In the genomic region with DNA sequence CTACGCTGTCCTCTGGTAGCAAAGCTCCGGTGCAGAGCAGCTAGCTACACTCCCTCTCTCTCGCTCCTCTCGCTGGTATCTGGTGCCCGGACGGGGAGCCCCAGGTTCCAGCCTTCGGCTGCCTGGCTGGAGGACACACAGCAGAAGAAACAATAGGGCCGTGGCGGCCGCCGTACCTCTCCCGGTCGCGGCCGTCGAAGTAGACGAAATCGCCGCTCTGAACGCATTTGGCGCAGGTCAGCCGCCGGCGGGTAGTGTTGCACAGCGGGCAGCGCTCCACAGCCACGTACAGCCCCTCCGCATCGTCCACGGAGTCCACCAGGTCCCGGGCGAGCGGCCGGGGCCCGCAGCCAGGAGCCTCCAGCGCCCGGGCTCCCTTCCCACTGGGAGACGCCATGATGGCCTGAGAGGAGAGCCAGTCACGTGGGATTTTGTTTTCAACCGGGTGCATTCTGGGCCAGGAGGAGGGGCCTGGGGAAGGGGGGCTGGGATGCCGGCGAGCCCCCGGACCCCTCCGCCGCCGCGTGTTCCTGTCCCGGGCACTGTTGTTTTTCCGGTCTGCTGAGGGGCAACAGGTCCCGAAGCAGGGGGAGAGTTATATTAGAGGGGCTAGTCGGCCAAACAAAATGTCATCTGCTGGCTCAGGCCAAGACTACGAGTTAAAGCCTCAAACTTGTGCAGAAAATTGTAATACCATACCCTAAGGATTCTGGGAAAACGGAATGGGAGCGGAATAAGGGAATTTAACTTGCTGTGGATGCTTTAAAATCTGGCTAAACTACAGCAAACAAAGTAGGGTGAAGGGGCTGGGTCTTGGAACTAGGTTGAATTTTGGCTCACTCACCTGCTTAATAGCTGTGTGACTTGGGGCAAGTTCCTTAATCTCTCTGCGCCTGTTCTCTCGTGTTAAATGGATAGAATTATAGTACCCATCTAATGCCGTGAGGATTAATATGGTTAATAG, we compare ENCODE assay signal across 1 cellular context.
TF ChIP-seq lines count a peak whose summit lies in the region.

A gene with protein sequence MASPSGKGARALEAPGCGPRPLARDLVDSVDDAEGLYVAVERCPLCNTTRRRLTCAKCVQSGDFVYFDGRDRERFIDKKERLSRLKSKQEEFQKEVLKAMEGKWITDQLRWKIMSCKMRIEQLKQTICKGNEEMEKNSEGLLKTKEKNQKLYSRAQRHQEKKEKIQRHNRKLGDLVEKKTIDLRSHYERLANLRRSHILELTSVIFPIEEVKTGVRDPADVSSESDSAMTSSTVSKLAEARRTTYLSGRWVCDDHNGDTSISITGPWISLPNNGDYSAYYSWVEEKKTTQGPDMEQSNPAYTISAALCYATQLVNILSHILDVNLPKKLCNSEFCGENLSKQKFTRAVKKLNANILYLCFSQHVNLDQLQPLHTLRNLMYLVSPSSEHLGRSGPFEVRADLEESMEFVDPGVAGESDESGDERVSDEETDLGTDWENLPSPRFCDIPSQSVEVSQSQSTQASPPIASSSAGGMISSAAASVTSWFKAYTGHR (minus strand): TSS at position 405 of the 964 bp plus-strand sequence. CDS start 8 bp downstream, at position 397.

TF ChIP-seq in HepG2, 621 proteins besides CTCF, POLR2A, EP300 and RAD21 (continued from another document and continues in another):
- TF ChIP-seq, protein P1, sequence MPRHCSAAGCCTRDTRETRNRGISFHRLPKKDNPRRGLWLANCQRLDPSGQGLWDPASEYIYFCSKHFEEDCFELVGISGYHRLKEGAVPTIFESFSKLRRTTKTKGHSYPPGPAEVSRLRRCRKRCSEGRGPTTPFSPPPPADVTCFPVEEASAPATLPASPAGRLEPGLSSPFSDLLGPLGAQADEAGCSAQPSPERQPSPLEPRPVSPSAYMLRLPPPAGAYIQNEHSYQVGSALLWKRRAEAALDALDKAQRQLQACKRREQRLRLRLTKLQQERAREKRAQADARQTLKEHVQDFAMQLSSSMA (CRISPR knock-in tag; IDR thresholded peaks at IDR 0.05), result 0 out of 2 replicates have a peak, but pooled peaks have one; percentile 49
- TF ChIP-seq, protein P2, sequence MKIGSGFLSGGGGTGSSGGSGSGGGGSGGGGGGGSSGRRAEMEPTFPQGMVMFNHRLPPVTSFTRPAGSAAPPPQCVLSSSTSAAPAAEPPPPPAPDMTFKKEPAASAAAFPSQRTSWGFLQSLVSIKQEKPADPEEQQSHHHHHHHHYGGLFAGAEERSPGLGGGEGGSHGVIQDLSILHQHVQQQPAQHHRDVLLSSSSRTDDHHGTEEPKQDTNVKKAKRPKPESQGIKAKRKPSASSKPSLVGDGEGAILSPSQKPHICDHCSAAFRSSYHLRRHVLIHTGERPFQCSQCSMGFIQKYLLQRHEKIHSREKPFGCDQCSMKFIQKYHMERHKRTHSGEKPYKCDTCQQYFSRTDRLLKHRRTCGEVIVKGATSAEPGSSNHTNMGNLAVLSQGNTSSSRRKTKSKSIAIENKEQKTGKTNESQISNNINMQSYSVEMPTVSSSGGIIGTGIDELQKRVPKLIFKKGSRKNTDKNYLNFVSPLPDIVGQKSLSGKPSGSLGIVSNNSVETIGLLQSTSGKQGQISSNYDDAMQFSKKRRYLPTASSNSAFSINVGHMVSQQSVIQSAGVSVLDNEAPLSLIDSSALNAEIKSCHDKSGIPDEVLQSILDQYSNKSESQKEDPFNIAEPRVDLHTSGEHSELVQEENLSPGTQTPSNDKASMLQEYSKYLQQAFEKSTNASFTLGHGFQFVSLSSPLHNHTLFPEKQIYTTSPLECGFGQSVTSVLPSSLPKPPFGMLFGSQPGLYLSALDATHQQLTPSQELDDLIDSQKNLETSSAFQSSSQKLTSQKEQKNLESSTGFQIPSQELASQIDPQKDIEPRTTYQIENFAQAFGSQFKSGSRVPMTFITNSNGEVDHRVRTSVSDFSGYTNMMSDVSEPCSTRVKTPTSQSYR (CRISPR knock-in tag; IDR thresholded peaks at IDR 0.05; ENCODE audit: borderline replicate concordance), result peak; percentile 39; the same call in 1 of the 2 replicates
- no peak for TF ChIP-seq ZFP36 (IDR thresholded peaks at IDR 0.05; ENCODE audit: borderline replicate concordance, low read depth, low read length, partially characterized antibody)
- peak; percentile 17; the same call in 1 of the 2 replicates for TF ChIP-seq ZNF264 (CRISPR knock-in tag; IDR thresholded peaks at IDR 0.05)
- TF ChIP-seq ZNF746 (CRISPR knock-in tag; IDR thresholded peaks at IDR 0.05), result peak; percentile 60; the same call in 1 of the 2 replicates
- no peak for TF ChIP-seq ZNF557 (CRISPR knock-in tag; IDR thresholded peaks at IDR 0.05)
- peak; percentile 59; the same call in 1 of the 2 replicates for TF ChIP-seq ZNF761 (CRISPR knock-in tag; conservative IDR thresholded peaks at IDR 0.05)
- TF ChIP-seq ZNF460 (CRISPR knock-in tag; IDR thresholded peaks at IDR 0.05; ENCODE audit: borderline replicate concordance), result no peak
- TF ChIP-seq, protein P3, sequence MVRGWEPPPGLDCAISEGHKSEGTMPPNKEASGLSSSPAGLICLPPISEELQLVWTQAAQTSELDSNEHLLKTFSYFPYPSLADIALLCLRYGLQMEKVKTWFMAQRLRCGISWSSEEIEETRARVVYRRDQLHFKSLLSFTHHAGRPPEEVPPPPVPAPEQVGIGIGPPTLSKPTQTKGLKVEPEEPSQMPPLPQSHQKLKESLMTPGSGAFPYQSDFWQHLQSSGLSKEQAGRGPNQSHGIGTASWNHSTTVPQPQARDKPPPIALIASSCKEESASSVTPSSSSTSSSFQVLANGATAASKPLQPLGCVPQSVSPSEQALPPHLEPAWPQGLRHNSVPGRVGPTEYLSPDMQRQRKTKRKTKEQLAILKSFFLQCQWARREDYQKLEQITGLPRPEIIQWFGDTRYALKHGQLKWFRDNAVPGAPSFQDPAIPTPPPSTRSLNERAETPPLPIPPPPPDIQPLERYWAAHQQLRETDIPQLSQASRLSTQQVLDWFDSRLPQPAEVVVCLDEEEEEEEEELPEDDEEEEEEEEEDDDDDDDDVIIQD (CRISPR knock-in tag; IDR thresholded peaks at IDR 0.05; ENCODE audit: low read depth), result no peak
- no peak for TF ChIP-seq ZC3H13 (CRISPR knock-in tag; IDR thresholded peaks at IDR 0.05)
- no peak for TF ChIP-seq RELA (CRISPR knock-in tag; IDR thresholded peaks at IDR 0.05)
- TF ChIP-seq, protein P4, sequence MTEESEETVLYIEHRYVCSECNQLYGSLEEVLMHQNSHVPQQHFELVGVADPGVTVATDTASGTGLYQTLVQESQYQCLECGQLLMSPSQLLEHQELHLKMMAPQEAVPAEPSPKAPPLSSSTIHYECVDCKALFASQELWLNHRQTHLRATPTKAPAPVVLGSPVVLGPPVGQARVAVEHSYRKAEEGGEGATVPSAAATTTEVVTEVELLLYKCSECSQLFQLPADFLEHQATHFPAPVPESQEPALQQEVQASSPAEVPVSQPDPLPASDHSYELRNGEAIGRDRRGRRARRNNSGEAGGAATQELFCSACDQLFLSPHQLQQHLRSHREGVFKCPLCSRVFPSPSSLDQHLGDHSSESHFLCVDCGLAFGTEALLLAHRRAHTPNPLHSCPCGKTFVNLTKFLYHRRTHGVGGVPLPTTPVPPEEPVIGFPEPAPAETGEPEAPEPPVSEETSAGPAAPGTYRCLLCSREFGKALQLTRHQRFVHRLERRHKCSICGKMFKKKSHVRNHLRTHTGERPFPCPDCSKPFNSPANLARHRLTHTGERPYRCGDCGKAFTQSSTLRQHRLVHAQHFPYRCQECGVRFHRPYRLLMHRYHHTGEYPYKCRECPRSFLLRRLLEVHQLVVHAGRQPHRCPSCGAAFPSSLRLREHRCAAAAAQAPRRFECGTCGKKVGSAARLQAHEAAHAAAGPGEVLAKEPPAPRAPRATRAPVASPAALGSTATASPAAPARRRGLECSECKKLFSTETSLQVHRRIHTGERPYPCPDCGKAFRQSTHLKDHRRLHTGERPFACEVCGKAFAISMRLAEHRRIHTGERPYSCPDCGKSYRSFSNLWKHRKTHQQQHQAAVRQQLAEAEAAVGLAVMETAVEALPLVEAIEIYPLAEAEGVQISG (CRISPR knock-in tag; IDR thresholded peaks at IDR 0.05), result peak; percentile 93
- TF ChIP-seq, protein P5, sequence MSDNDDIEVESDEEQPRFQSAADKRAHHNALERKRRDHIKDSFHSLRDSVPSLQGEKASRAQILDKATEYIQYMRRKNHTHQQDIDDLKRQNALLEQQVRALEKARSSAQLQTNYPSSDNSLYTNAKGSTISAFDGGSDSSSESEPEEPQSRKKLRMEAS (IDR thresholded peaks at IDR 0.05), result peak; percentile 92
- TF ChIP-seq, protein P6, sequence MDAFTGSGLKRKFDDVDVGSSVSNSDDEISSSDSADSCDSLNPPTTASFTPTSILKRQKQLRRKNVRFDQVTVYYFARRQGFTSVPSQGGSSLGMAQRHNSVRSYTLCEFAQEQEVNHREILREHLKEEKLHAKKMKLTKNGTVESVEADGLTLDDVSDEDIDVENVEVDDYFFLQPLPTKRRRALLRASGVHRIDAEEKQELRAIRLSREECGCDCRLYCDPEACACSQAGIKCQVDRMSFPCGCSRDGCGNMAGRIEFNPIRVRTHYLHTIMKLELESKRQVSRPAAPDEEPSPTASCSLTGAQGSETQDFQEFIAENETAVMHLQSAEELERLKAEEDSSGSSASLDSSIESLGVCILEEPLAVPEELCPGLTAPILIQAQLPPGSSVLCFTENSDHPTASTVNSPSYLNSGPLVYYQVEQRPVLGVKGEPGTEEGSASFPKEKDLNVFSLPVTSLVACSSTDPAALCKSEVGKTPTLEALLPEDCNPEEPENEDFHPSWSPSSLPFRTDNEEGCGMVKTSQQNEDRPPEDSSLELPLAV (CRISPR knock-in tag; conservative IDR thresholded peaks at IDR 0.05; ENCODE audit: low read depth), result no peak
- TF ChIP-seq, protein P7, sequence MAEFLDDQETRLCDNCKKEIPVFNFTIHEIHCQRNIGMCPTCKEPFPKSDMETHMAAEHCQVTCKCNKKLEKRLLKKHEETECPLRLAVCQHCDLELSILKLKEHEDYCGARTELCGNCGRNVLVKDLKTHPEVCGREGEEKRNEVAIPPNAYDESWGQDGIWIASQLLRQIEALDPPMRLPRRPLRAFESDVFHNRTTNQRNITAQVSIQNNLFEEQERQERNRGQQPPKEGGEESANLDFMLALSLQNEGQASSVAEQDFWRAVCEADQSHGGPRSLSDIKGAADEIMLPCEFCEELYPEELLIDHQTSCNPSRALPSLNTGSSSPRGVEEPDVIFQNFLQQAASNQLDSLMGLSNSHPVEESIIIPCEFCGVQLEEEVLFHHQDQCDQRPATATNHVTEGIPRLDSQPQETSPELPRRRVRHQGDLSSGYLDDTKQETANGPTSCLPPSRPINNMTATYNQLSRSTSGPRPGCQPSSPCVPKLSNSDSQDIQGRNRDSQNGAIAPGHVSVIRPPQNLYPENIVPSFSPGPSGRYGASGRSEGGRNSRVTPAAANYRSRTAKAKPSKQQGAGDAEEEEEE (CRISPR knock-in tag; IDR thresholded peaks at IDR 0.05; ENCODE audit: borderline replicate concordance), result no peak
- peak; percentile 74 for TF ChIP-seq RXRA (CRISPR knock-in tag; IDR thresholded peaks at IDR 0.05)
- TF ChIP-seq EED (CRISPR knock-in tag; IDR thresholded peaks at IDR 0.05), result no peak
- peak; percentile 83 for TF ChIP-seq THAP11 (CRISPR knock-in tag; IDR thresholded peaks at IDR 0.05)
- TF ChIP-seq, protein P8, sequence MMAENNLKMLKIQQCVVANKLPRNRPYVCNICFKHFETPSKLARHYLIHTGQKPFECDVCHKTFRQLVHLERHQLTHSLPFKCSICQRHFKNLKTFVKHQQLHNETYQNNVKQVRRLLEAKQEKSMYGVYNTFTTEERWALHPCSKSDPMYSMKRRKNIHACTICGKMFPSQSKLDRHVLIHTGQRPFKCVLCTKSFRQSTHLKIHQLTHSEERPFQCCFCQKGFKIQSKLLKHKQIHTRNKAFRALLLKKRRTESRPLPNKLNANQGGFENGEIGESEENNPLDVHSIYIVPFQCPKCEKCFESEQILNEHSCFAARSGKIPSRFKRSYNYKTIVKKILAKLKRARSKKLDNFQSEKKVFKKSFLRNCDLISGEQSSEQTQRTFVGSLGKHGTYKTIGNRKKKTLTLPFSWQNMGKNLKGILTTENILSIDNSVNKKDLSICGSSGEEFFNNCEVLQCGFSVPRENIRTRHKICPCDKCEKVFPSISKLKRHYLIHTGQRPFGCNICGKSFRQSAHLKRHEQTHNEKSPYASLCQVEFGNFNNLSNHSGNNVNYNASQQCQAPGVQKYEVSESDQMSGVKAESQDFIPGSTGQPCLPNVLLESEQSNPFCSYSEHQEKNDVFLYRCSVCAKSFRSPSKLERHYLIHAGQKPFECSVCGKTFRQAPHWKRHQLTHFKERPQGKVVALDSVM (CRISPR knock-in tag; IDR thresholded peaks at IDR 0.05), result no peak
- TF ChIP-seq HMG20A (CRISPR knock-in tag; IDR thresholded peaks at IDR 0.05; ENCODE audit: borderline replicate concordance), result no peak
- TF ChIP-seq, protein P9, sequence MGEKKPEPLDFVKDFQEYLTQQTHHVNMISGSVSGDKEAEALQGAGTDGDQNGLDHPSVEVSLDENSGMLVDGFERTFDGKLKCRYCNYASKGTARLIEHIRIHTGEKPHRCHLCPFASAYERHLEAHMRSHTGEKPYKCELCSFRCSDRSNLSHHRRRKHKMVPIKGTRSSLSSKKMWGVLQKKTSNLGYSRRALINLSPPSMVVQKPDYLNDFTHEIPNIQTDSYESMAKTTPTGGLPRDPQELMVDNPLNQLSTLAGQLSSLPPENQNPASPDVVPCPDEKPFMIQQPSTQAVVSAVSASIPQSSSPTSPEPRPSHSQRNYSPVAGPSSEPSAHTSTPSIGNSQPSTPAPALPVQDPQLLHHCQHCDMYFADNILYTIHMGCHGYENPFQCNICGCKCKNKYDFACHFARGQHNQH (CRISPR knock-in tag; IDR thresholded peaks at IDR 0.05), result peak; percentile 74
- TF ChIP-seq, protein P10, sequence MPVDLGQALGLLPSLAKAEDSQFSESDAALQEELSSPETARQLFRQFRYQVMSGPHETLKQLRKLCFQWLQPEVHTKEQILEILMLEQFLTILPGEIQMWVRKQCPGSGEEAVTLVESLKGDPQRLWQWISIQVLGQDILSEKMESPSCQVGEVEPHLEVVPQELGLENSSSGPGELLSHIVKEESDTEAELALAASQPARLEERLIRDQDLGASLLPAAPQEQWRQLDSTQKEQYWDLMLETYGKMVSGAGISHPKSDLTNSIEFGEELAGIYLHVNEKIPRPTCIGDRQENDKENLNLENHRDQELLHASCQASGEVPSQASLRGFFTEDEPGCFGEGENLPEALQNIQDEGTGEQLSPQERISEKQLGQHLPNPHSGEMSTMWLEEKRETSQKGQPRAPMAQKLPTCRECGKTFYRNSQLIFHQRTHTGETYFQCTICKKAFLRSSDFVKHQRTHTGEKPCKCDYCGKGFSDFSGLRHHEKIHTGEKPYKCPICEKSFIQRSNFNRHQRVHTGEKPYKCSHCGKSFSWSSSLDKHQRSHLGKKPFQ (CRISPR knock-in tag; IDR thresholded peaks at IDR 0.05; ENCODE audit: insufficient replicate concordance), result peak; percentile 50
- TF ChIP-seq ZFP41 (CRISPR knock-in tag; IDR thresholded peaks at IDR 0.05; ENCODE audit: borderline replicate concordance), result no peak
- no peak; the same call in 1 of the 2 replicates for TF ChIP-seq ZNF614 (CRISPR knock-in tag; IDR thresholded peaks at IDR 0.05; ENCODE audit: borderline replicate concordance)
- no peak for TF ChIP-seq RFX5 (IDR thresholded peaks at IDR 0.05; ENCODE audit: low read depth, low read length)
- TF ChIP-seq BORCS8-MEF2B (CRISPR knock-in tag; IDR thresholded peaks at IDR 0.05), result peak; percentile 79
- TF ChIP-seq, protein P11, sequence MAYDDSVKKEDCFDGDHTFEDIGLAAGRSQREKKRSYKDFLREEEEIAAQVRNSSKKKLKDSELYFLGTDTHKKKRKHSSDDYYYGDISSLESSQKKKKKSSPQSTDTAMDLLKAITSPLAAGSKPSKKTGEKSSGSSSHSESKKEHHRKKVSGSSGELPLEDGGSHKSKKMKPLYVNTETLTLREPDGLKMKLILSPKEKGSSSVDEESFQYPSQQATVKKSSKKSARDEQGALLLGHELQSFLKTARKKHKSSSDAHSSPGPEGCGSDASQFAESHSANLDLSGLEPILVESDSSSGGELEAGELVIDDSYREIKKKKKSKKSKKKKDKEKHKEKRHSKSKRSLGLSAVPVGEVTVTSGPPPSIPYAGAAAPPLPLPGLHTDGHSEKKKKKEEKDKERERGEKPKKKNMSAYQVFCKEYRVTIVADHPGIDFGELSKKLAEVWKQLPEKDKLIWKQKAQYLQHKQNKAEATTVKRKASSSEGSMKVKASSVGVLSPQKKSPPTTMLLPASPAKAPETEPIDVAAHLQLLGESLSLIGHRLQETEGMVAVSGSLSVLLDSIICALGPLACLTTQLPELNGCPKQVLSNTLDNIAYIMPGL (CRISPR knock-in tag; IDR thresholded peaks at IDR 0.05; ENCODE audit: borderline replicate concordance in 1 of 2, low read depth in 1 of 2), result peak; percentile 46 to 71; a peak in 2 of 4 replicates
